ENCODE assay signal across 9 cellular contexts in genomic region chr6:5507056-5507722, GRCh38.
DNase-seq lines count a peak whose midpoint lies in the region; ATAC-seq and TF ChIP-seq lines count a peak whose summit lies in the region.
"Had no signal": no experiment of that assay in that cellular context is flagged by ENCODE, and none has a peak within 500 bp of the region (broad histone marks: within the 10 kb centered on the region; RNA-seq: fewer than 3 reads in every experiment).

No MANE protein-coding gene starts in this region.

- TF ChIP-seq RAD21 in SK-N-SH (IDR thresholded peaks at IDR 0.05; ENCODE audit: low read length) = no peak

- H3K36me3 Mint-ChIP-seq in HFFc6 (ENCODE audit: low read depth) = 0 out of 2 replicates have a peak, but pooled peaks cover 8% of the 10 kb centered on the region

- 84% methylated on average over 5 of the region's 5 CpGs for WGBS in SK-N-SH (ENCODE audit: low lambda C conversion rate)

- no peaks in the 10 kb centered on the region for H3K9me2 ChIP-seq in SK-N-SH

- H3K4me2 ChIP-seq in SK-N-SH = no peak overlapping the region

- ATAC-seq in GM18498 (IDR thresholded peaks at IDR 0.05; ENCODE audit: unreplicated experiment) (peak; percentile 76), GM21381 (IDR thresholded peaks at IDR 0.05; ENCODE audit: unreplicated experiment) (peak; percentile 85), HG03280 (IDR thresholded peaks at IDR 0.05; ENCODE audit: unreplicated experiment) (peak; percentile 61)

- no peaks in the 10 kb centered on the region for H3K9me3 Mint-ChIP-seq in HFFc6

- H4K20me1 ChIP-seq in SK-N-SH (ENCODE audit: insufficient read depth) = no peaks in the 10 kb centered on the region

- H3K4me1 Mint-ChIP-seq in HFFc6 (ENCODE audit: low read depth) = peaks cover 17% of the 10 kb centered on the region

- H3F3A ChIP-seq in SK-N-SH (replicated peaks; ENCODE audit: insufficient read depth) = no peaks in the 10 kb centered on the region

- H3K9me3 ChIP-seq in SK-N-SH = no peaks in the 10 kb centered on the region

- no peak overlapping the region for H2AFZ ChIP-seq in SK-N-SH (ENCODE audit: low read depth)

- CTCF ChIA-PET in SK-N-SH (lab: Yijun Ruan, JAX) = interaction anchor here (1.0 kb wide), 1 partner anchor 16 kb away, joined by 3 read pairs; no protein-coding TSS in a partner anchor

- H3K4me1 ChIP-seq in SK-N-SH (ENCODE audit: control insufficient read depth in 1 of 2, insufficient read depth in 2 of 2, low read depth in 1 of 2, low read length in 1 of 2) = peaks cover 2 to 10% of the 10 kb centered on the region in 2 experiments; a peak in 2 of 4 replicates

- TF ChIP-seq CTCF in SK-N-SH (IDR thresholded peaks at IDR 0.05) (no peak), HFFc6 (IDR thresholded peaks at IDR 0.05) (no peak)

- no peaks in the 10 kb centered on the region for H3K27me3 ChIP-seq in SK-N-SH (ENCODE audit: insufficient read depth)

- no peak overlapping the region for H3K4me3 Mint-ChIP-seq in HFFc6

- H3K9ac ChIP-seq in SK-N-SH = no peak overlapping the region

- H3K27ac Mint-ChIP-seq in HFFc6 = no peak overlapping the region

- H3K79me2 ChIP-seq in SK-N-SH (ENCODE audit: insufficient read depth) = no peaks in the 10 kb centered on the region

- no peak overlapping the region for H3K4me3 ChIP-seq in SK-N-SH (ENCODE audit: low read depth in 2 of 2, low read length in 1 of 2)

- TF ChIP-seq EP300 in SK-N-SH (IDR thresholded peaks at IDR 0.05; ENCODE audit: borderline replicate concordance in 1 of 2, low read depth in 1 of 2, low read length in 1 of 2) = no peak

- no peaks in the 10 kb centered on the region for H3K36me3 ChIP-seq in SK-N-SH (replicated peaks in 1 of 2; ENCODE audit: control insufficient read depth in 1 of 2, insufficient read depth in 2 of 2, low read length in 1 of 2)

- H3K27ac ChIP-seq in SK-N-SH (ENCODE audit: low read depth in 2 of 2, low read length in 1 of 2) = no peak overlapping the region

- DNase-seq in glomerular visceral epithelial cell (ENCODE audit: extremely low spot score) = peak; percentile 66
- no peak for DNase-seq in SK-N-SH
- DNase-seq in HFFc6 = no peak
- no peak for DNase-seq in NCI-H1105 treated with DMSO at 0.1 percent for 48 hours (lab: John Stamatoyannopoulos, UW)
- no peak for DNase-seq in SIG-M5 (lab: John Stamatoyannopoulos, UW)
- DNase-seq: NCI-H1105 had no signal

- no peaks in the 10 kb centered on the region; the same call in 1 of the 2 replicates for H3K27me3 Mint-ChIP-seq in HFFc6 (ENCODE audit: insufficient read depth)

- POLR2A ChIA-PET in SK-N-SH (lab: Yijun Ruan, JAX) = interaction anchor here (0.5 kb wide), 1 partner anchor 14 kb away, joined by 4 read pairs; no protein-coding TSS in a partner anchor

TF ChIP-seq in SK-N-SH, 30 proteins besides CTCF, POLR2A, EP300 and RAD21:
- no peak for TF ChIP-seq MEF2A (IDR thresholded peaks at IDR 0.05; ENCODE audit: borderline replicate concordance, low read depth)
- no peak for TF ChIP-seq JUND (IDR thresholded peaks at IDR 0.05)
- no peak for TF ChIP-seq TAF1 (IDR thresholded peaks at IDR 0.05; ENCODE audit: borderline replicate concordance, low read depth, low read length)
- no peak for TF ChIP-seq REST (IDR thresholded peaks at IDR 0.05; ENCODE audit: low read depth, low read length)
- TF ChIP-seq, protein P1, sequence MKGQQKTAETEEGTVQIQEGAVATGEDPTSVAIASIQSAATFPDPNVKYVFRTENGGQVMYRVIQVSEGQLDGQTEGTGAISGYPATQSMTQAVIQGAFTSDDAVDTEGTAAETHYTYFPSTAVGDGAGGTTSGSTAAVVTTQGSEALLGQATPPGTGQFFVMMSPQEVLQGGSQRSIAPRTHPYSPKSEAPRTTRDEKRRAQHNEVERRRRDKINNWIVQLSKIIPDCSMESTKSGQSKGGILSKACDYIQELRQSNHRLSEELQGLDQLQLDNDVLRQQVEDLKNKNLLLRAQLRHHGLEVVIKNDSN (IDR thresholded peaks at IDR 0.05; ENCODE audit: borderline replicate concordance, low read depth) = no peak
- TF ChIP-seq POLR2AphosphoS5 (IDR thresholded peaks at IDR 0.05; ENCODE audit: low read depth, low read length) = no peak
- TF ChIP-seq, protein P2, sequence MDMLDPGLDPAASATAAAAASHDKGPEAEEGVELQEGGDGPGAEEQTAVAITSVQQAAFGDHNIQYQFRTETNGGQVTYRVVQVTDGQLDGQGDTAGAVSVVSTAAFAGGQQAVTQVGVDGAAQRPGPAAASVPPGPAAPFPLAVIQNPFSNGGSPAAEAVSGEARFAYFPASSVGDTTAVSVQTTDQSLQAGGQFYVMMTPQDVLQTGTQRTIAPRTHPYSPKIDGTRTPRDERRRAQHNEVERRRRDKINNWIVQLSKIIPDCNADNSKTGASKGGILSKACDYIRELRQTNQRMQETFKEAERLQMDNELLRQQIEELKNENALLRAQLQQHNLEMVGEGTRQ (IDR thresholded peaks at IDR 0.05; ENCODE audit: borderline replicate concordance, low read depth, low read length) = no peak
- no peak for TF ChIP-seq YY1 (IDR thresholded peaks at IDR 0.05; ENCODE audit: low read depth)
- TF ChIP-seq SIN3A (IDR thresholded peaks at IDR 0.05; ENCODE audit: borderline replicate concordance, low read depth, low read length) = no peak
- no peak for TF ChIP-seq EZH2phosphoT487 (IDR thresholded peaks at IDR 0.05; ENCODE audit: borderline replicate concordance, low read depth)
- TF ChIP-seq GATA2 (CRISPR knock-in tag; IDR thresholded peaks at IDR 0.05) = no peak
- no peak for TF ChIP-seq FOSL2 (IDR thresholded peaks at IDR 0.05; ENCODE audit: borderline replicate concordance, low read depth)
